26 cellular contexts compared by ENCODE assay signal in the genomic region with DNA sequence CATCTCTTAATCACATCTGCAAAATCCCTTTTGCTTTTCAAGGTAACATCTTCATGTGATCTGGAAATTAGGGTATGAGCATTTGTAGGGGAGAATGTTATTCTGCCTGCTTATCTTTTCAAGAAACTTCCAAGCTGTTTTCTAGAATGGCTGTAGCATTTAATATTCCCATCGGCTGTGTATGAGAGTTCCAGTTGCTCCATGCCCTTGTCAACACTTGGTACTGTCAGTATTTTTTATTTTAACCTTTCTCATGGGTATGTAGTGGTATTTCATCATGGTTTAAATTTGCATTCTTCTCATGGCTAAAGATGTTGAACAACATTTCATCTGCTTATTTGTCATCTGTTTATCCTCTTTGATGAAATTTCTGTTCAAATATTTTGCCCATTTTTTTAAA.
"Had no signal": no experiment of that assay in that cellular context is flagged by ENCODE, and none has a peak within 500 bp of the region (broad histone marks: within the 10 kb centered on the region; RNA-seq: fewer than 3 reads in every experiment).

No MANE protein-coding gene starts in this region.

- H3K27me3 ChIP-seq: esophagus squamous epithelium, gastrocnemius medialis, heart right ventricle, left lung had no signal

- H3K27me3 Mint-ChIP-seq: dendritic cell treated with granulocyte-macrophage colony-stimulating factor and Interleukin-4, amounts not matched to agents 40 ng/mL and 50 ng/mL, for 4 days; effector memory CD8-positive, alpha-beta T cell; naive B cell; naive thymus-derived CD8-positive, alpha-beta T cell had no signal

- H3K4me1 ChIP-seq: gastrocnemius medialis, heart right ventricle, left lung, lower lobe of right lung had no signal

- H3K4me3 Mint-ChIP-seq: dendritic cell treated with granulocyte-macrophage colony-stimulating factor and Interleukin-4, amounts not matched to agents 40 ng/mL and 50 ng/mL, for 4 days; effector memory CD8-positive, alpha-beta T cell; endodermal cell; mesothelial cell of epicardium; naive B cell; naive thymus-derived CD8-positive, alpha-beta T cell had no signal

- H3K27ac ChIP-seq: epithelial cell of prostate, esophagus squamous epithelium, gastrocnemius medialis, heart right ventricle, left lung, lower lobe of right lung had no signal

- FAIRE-seq: endometrium, islet of Langerhans, keratinocyte had no signal

- H3K9me3 ChIP-seq: esophagus squamous epithelium, gastrocnemius medialis, mucosa of descending colon had no signal

- H3K4me3 ChIP-seq: esophagus squamous epithelium, gastrocnemius medialis, heart right ventricle, left lung, lower lobe of right lung, mucosa of descending colon had no signal

- H3K36me3 ChIP-seq: esophagus squamous epithelium, gastrocnemius medialis, heart right ventricle, left lung, lower lobe of right lung had no signal

- ATAC-seq: effector memory CD8-positive, alpha-beta T cell; esophagus mucosa; gastrocnemius medialis; heart right ventricle; left cardiac atrium; left lung; left ventricle myocardium superior; lower lobe of right lung; mucosa of descending colon; naive thymus-derived CD8-positive, alpha-beta T cell had no signal

- DNase-seq: cortex of kidney; effector CD8-positive, alpha-beta T cell; effector memory CD8-positive, alpha-beta T cell; endodermal cell; erythroblast; esophagus squamous epithelium; foreskin melanocyte; gastrocnemius medialis; glutamatergic neuron; head of caudate nucleus; heart right ventricle; hippocampal formation; left cardiac atrium; left lung; left ventricle myocardium superior; lower lobe of right lung; mucosa of descending colon; naive B cell; naive thymus-derived CD8-positive, alpha-beta T cell had no signal

- H3K4me1 Mint-ChIP-seq: endodermal cell had no signal

- H3K27ac Mint-ChIP-seq: dendritic cell treated with granulocyte-macrophage colony-stimulating factor and Interleukin-4, amounts not matched to agents 40 ng/mL and 50 ng/mL, for 4 days; effector memory CD8-positive, alpha-beta T cell; endodermal cell; mesothelial cell of epicardium; naive thymus-derived CD8-positive, alpha-beta T cell had no signal
